1 cellular context compared by ENCODE assay signal in the genomic region with DNA sequence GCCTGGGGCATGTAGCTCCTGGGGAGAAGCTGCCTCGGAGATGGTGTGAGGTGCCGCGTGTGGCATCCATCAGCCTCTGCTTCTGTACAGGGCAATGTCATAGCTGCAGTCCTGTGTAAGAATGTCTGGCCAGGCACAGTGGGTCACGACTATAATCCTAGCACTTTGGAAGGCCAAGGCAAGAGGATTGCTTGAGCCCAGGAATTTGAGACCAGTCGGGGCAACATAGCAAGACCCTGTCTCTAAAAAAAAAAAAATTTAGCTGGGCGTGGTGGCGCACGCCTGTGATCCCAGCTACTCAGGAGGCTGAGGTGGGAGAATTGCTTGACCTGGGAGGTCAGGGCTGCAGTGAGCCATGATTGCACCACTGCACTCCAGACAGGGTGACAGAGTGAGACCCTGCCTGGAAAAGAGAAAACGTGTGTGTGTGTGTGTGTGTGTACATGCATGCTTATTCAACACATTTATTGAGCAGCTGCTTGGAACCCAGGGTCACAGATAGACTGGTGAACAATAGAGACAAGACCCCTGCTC.
A peak's percentile ranks its signal among the peaks of the same experiment; 100 is the strongest.
TF ChIP-seq lines count a peak whose summit lies in the region.

No MANE protein-coding gene starts in this region.

TF ChIP-seq in HepG2, 621 proteins besides CTCF, POLR2A, EP300 and RAD21 (continues in another document):
- TF ChIP-seq, protein P1, sequence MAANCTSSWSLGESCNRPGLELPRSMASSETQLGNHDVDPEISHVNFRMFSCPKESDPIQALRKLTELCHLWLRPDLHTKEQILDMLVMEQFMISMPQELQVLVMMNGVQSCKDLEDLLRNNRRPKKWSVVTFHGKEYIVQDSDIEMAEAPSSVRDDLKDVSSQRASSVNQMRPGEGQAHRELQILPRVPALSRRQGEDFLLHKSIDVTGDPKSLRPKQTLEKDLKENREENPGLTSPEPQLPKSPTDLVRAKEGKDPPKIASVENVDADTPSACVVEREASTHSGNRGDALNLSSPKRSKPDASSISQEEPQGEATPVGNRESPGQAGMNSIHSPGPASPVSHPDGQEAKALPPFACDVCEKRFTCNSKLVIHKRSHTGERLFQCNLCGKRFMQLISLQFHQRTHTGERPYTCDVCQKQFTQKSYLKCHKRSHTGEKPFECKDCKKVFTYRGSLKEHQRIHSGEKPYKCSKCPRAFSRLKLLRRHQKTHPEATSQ (CRISPR knock-in tag; IDR thresholded peaks at IDR 0.05; ENCODE audit: borderline replicate concordance): no peak
- TF ChIP-seq NR2F6 (IDR thresholded peaks at IDR 0.05): peak; percentile 55; the same call in 1 of the 2 replicates
- peak; percentile 17; the same call in 1 of the 2 replicates for TF ChIP-seq NR2F6 (CRISPR knock-in tag; IDR thresholded peaks at IDR 0.05)
- no peak for TF ChIP-seq ZNF280B (CRISPR knock-in tag; IDR thresholded peaks at IDR 0.05; ENCODE audit: borderline replicate concordance)
- no peak for TF ChIP-seq ZXDC (CRISPR knock-in tag; IDR thresholded peaks at IDR 0.05)
- no peak for TF ChIP-seq ISX (CRISPR knock-in tag; conservative IDR thresholded peaks at IDR 0.05)
- TF ChIP-seq YEATS4 (CRISPR knock-in tag; IDR thresholded peaks at IDR 0.05; ENCODE audit: borderline replicate concordance): no peak
- TF ChIP-seq FOXJ3 (CRISPR knock-in tag; IDR thresholded peaks at IDR 0.05; ENCODE audit: borderline replicate concordance): no peak
- TF ChIP-seq, protein P2, sequence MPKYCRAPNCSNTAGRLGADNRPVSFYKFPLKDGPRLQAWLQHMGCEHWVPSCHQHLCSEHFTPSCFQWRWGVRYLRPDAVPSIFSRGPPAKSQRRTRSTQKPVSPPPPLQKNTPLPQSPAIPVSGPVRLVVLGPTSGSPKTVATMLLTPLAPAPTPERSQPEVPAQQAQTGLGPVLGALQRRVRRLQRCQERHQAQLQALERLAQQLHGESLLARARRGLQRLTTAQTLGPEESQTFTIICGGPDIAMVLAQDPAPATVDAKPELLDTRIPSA (CRISPR knock-in tag; IDR thresholded peaks at IDR 0.05; ENCODE audit: borderline replicate concordance): no peak
- TF ChIP-seq, protein P3, sequence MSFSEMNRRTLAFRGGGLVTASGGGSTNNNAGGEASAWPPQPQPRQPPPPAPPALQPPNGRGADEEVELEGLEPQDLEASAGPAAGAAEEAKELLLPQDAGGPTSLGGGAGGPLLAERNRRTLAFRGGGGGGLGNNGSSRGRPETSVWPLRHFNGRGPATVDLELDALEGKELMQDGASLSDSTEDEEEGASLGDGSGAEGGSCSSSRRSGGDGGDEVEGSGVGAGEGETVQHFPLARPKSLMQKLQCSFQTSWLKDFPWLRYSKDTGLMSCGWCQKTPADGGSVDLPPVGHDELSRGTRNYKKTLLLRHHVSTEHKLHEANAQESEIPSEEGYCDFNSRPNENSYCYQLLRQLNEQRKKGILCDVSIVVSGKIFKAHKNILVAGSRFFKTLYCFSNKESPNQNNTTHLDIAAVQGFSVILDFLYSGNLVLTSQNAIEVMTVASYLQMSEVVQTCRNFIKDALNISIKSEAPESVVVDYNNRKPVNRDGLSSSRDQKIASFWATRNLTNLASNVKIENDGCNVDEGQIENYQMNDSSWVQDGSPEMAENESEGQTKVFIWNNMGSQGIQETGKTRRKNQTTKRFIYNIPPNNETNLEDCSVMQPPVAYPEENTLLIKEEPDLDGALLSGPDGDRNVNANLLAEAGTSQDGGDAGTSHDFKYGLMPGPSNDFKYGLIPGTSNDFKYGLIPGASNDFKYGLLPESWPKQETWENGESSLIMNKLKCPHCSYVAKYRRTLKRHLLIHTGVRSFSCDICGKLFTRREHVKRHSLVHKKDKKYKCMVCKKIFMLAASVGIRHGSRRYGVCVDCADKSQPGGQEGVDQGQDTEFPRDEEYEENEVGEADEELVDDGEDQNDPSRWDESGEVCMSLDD (CRISPR knock-in tag; IDR thresholded peaks at IDR 0.05; ENCODE audit: borderline replicate concordance): no peak
- TF ChIP-seq YEATS2 (CRISPR knock-in tag; IDR thresholded peaks at IDR 0.05; ENCODE audit: borderline replicate concordance): no peak
- no peak for TF ChIP-seq ZNF12 (CRISPR knock-in tag; IDR thresholded peaks at IDR 0.05)
- TF ChIP-seq SMAD9 (CRISPR knock-in tag; IDR thresholded peaks at IDR 0.05): no peak
- TF ChIP-seq, protein P4, sequence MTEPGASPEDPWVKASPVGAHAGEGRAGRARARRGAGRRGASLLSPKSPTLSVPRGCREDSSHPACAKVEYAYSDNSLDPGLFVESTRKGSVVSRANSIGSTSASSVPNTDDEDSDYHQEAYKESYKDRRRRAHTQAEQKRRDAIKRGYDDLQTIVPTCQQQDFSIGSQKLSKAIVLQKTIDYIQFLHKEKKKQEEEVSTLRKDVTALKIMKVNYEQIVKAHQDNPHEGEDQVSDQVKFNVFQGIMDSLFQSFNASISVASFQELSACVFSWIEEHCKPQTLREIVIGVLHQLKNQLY (CRISPR knock-in tag; IDR thresholded peaks at IDR 0.05): no peak
- TF ChIP-seq ARNT (IDR thresholded peaks at IDR 0.05): no peak
- no peak for TF ChIP-seq ATF1 (CRISPR knock-in tag; IDR thresholded peaks at IDR 0.05)
- TF ChIP-seq FOXA3 (CRISPR knock-in tag; IDR thresholded peaks at IDR 0.05): no peak
- TF ChIP-seq ARNT2 (CRISPR knock-in tag; IDR thresholded peaks at IDR 0.05; ENCODE audit: low read depth): no peak
- TF ChIP-seq, protein P5, sequence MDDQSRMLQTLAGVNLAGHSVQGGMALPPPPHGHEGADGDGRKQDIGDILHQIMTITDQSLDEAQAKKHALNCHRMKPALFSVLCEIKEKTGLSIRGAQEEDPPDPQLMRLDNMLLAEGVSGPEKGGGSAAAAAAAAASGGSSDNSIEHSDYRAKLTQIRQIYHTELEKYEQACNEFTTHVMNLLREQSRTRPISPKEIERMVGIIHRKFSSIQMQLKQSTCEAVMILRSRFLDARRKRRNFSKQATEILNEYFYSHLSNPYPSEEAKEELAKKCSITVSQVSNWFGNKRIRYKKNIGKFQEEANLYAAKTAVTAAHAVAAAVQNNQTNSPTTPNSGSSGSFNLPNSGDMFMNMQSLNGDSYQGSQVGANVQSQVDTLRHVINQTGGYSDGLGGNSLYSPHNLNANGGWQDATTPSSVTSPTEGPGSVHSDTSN (CRISPR knock-in tag; IDR thresholded peaks at IDR 0.05; ENCODE audit: borderline replicate concordance): no peak
- no peak for TF ChIP-seq ZNF232 (CRISPR knock-in tag; IDR thresholded peaks at IDR 0.05; ENCODE audit: borderline replicate concordance)
- no peak for TF ChIP-seq ZSCAN25 (CRISPR knock-in tag; IDR thresholded peaks at IDR 0.05)
- no peak for TF ChIP-seq ZUFSP (CRISPR knock-in tag; IDR thresholded peaks at IDR 0.05; ENCODE audit: borderline replicate concordance)
- TF ChIP-seq, protein P6, sequence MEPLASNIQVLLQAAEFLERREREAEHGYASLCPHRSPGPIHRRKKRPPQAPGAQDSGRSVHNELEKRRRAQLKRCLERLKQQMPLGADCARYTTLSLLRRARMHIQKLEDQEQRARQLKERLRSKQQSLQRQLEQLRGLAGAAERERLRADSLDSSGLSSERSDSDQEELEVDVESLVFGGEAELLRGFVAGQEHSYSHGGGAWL (CRISPR knock-in tag; IDR thresholded peaks at IDR 0.05): no peak
- TF ChIP-seq CREB3 (CRISPR knock-in tag; IDR thresholded peaks at IDR 0.05): no peak
- TF ChIP-seq TMF1 (CRISPR knock-in tag; IDR thresholded peaks at IDR 0.05; ENCODE audit: low read depth): no peak
- no peak for TF ChIP-seq FOSL1 (CRISPR knock-in tag; IDR thresholded peaks at IDR 0.05; ENCODE audit: borderline replicate concordance)
- TF ChIP-seq ZNF589 (CRISPR knock-in tag; conservative IDR thresholded peaks at IDR 0.05): 0 out of 2 replicates have a peak, but pooled peaks have one; percentile 41
- TF ChIP-seq ZNF713 (CRISPR knock-in tag; IDR thresholded peaks at IDR 0.05): no peak
- TF ChIP-seq ZNF615 (CRISPR knock-in tag; IDR thresholded peaks at IDR 0.05; ENCODE audit: borderline replicate concordance): no peak
- 0 out of 2 replicates have a peak, but pooled peaks have one; percentile 22 for TF ChIP-seq ZNF230 (CRISPR knock-in tag; IDR thresholded peaks at IDR 0.05)
- no peak for TF ChIP-seq ZGPAT (CRISPR knock-in tag; IDR thresholded peaks at IDR 0.05)
- no peak for TF ChIP-seq NR3C1 (CRISPR knock-in tag; IDR thresholded peaks at IDR 0.05)
- TF ChIP-seq ZNF891 (CRISPR knock-in tag; IDR thresholded peaks at IDR 0.05): no peak
- peak; percentile 22; the same call in 1 of the 2 replicates for TF ChIP-seq ZNF292 (CRISPR knock-in tag; IDR thresholded peaks at IDR 0.05; ENCODE audit: borderline replicate concordance, low read depth)
- TF ChIP-seq JUNB (CRISPR knock-in tag; IDR thresholded peaks at IDR 0.05; ENCODE audit: borderline replicate concordance): no peak
- 0 out of 2 replicates have a peak, but pooled peaks have one; percentile 9 for TF ChIP-seq SAFB2 (CRISPR knock-in tag; IDR thresholded peaks at IDR 0.05; ENCODE audit: borderline replicate concordance, low read depth)
- TF ChIP-seq JARID2 (CRISPR knock-in tag; IDR thresholded peaks at IDR 0.05; ENCODE audit: insufficient replicate concordance): no peak
- no peak for TF ChIP-seq HNRNPK (IDR thresholded peaks at IDR 0.05; ENCODE audit: low read depth, low read length, poor library complexity, severe bottlenecking)
- no peak for TF ChIP-seq GABPB1 (CRISPR knock-in tag; IDR thresholded peaks at IDR 0.05)
- TF ChIP-seq AKAP8 (CRISPR knock-in tag; IDR thresholded peaks at IDR 0.05): no peak
- no peak for TF ChIP-seq ZNF30 (CRISPR knock-in tag; IDR thresholded peaks at IDR 0.05)
- no peak for TF ChIP-seq NONO (IDR thresholded peaks at IDR 0.05)
- TF ChIP-seq NONO (CRISPR knock-in tag; conservative IDR thresholded peaks at IDR 0.05): no peak
- 0 out of 2 replicates have a peak, but pooled peaks have one; percentile 6 for TF ChIP-seq ZNF709 (CRISPR knock-in tag; IDR thresholded peaks at IDR 0.05)
- TF ChIP-seq ZNF564 (CRISPR knock-in tag; IDR thresholded peaks at IDR 0.05): no peak
- TF ChIP-seq ZNF546 (CRISPR knock-in tag; conservative IDR thresholded peaks at IDR 0.05): no peak
- no peak for TF ChIP-seq YY1 (IDR thresholded peaks at IDR 0.05; ENCODE audit: insufficient read depth, insufficient replicate concordance, low read depth, low read length)
- TF ChIP-seq ZFP82 (CRISPR knock-in tag; IDR thresholded peaks at IDR 0.05; ENCODE audit: borderline replicate concordance): no peak
- no peak for TF ChIP-seq MTA3 (CRISPR knock-in tag; IDR thresholded peaks at IDR 0.05)
